In genomic region chr1:99170516-99170915, GRCh38 we compare ENCODE assay signal across 16 cellular contexts.
DNase-seq lines count a peak whose midpoint lies in the region; ATAC-seq and TF ChIP-seq lines count a peak whose summit lies in the region.
"Had no signal": no experiment of that assay in that cellular context is flagged by ENCODE, and none has a peak within 500 bp of the region (broad histone marks: within the 10 kb centered on the region; RNA-seq: fewer than 3 reads in every experiment).

No MANE protein-coding gene starts in this region.

- intact Hi-C loops in PC-3 (cut with micrococcal nuclease) = loop anchor here (2.0 to 5.0 kb wide), 2 partner anchors 158 to 252 kb away; no protein-coding TSS in a partner anchor
- intact Hi-C loops in CD4-positive, alpha-beta memory T cell (cut with micrococcal nuclease) = no loop called here

- ATAC-seq in GM18517 (IDR thresholded peaks at IDR 0.05; ENCODE audit: unreplicated experiment) (peak; percentile 48), PC-3 (peak; percentile 90)
- ATAC-seq: left cardiac atrium had no signal

- BruUV-seq in PC-3 (replicated peaks; lab: Mats Ljungman, UMichigan) = no TSS peak

- no peaks in the 10 kb centered on the region for H3K9me3 Mint-ChIP-seq in CD4-positive, alpha-beta memory T cell
- H3K9me3 Mint-ChIP-seq in nephron progenitor cell = no peaks in the 10 kb centered on the region
- H3K9me3 Mint-ChIP-seq: type B pancreatic cell had no signal

- H3K36me3 Mint-ChIP-seq in CD4-positive, alpha-beta memory T cell = no peaks in the 10 kb centered on the region
- H3K36me3 Mint-ChIP-seq in nephron progenitor cell (ENCODE audit: low read depth) = no peaks in the 10 kb centered on the region
- H3K36me3 Mint-ChIP-seq: type B pancreatic cell, WTC11 had no signal

- CTCF ChIA-PET in PC-3 (lab: Charles Lee) = no interaction called here
- CTCF ChIA-PET in CD4-positive, alpha-beta memory T cell (lab: Charles Lee; ENCODE audit: partially characterized antibody) = no interaction called here

- H3K36me3 ChIP-seq in PC-3 (ENCODE audit: low read depth, low read length) = no peaks in the 10 kb centered on the region
- no peaks in the 10 kb centered on the region for H3K36me3 ChIP-seq in CD4-positive, alpha-beta memory T cell (ENCODE audit: insufficient read depth, low read length)
- H3K36me3 ChIP-seq: SJSA1 had no signal

- no peak overlapping the region for H2AFZ ChIP-seq in PC-3 (ENCODE audit: low read length)

- no peak overlapping the region for H3K9ac ChIP-seq in PC-3 (ENCODE audit: low read length)

- no peaks in the 10 kb centered on the region for H3K4me1 Mint-ChIP-seq in CD4-positive, alpha-beta memory T cell
- H3K4me1 Mint-ChIP-seq in nephron progenitor cell = no peaks in the 10 kb centered on the region
- H3K4me1 Mint-ChIP-seq: WTC11 had no signal

- H3K4me3 ChIP-seq in PC-3 (ENCODE audit: low read length) = no peak overlapping the region
- H3K4me3 ChIP-seq in CD4-positive, alpha-beta memory T cell (ENCODE audit: low read length in 2 of 2) = no peak overlapping the region
- H3K4me3 ChIP-seq: SJSA1, skin epidermis had no signal

- H3K4me2 ChIP-seq in PC-3 (ENCODE audit: low read length) = peak overlapping the region; percentile 57

- no peaks in the 10 kb centered on the region for H3K9me2 ChIP-seq in PC-3 (replicated peaks; ENCODE audit: low read length)

- H3F3A ChIP-seq in PC-3 (ENCODE audit: low read length, unreplicated experiment) = no peaks in the 10 kb centered on the region

- peaks cover 32% of the 10 kb centered on the region for H3K4me1 ChIP-seq in PC-3 (ENCODE audit: insufficient read depth, low read length)
- H3K4me1 ChIP-seq in CD4-positive, alpha-beta memory T cell (ENCODE audit: insufficient read depth, low read length) = no peaks in the 10 kb centered on the region

- H3K27ac Mint-ChIP-seq in CD4-positive, alpha-beta memory T cell = no peak overlapping the region
- H3K27ac Mint-ChIP-seq in nephron progenitor cell = no peak overlapping the region
- H3K27ac Mint-ChIP-seq: type B pancreatic cell, WTC11 had no signal

- no peaks in the 10 kb centered on the region for H3K9me3 ChIP-seq in PC-3 (ENCODE audit: low read length)
- H3K9me3 ChIP-seq in CD4-positive, alpha-beta memory T cell (ENCODE audit: control insufficient read depth in 1 of 2, low read length in 2 of 2) = no peaks in the 10 kb centered on the region
- H3K9me3 ChIP-seq: SJSA1 had no signal

- TF ChIP-seq CTCF in 22Rv1 (IDR thresholded peaks at IDR 0.05) = no peak
- TF ChIP-seq CTCF in PC-3 (conservative IDR thresholded peaks at IDR 0.05; ENCODE audit: low read depth, low read length) = no peak
- no peak for TF ChIP-seq CTCF in nephron progenitor cell (IDR thresholded peaks at IDR 0.05)

- peak; percentile 84 for DNase-seq in PC-3
- peak; percentile 34 for DNase-seq in fibroblast of peridontal ligament (ENCODE audit: extremely low read depth)
- no peak for DNase-seq in NK-92 treated with Interleukin-12 subunit alpha and Interleukin-12 subunit beta, amount 100 ng/mL, for 24 hours (lab: John Stamatoyannopoulos, UW)
- DNase-seq in medulla oblongata (ENCODE audit: extremely low spot score) = no peak
- DNase-seq in CD4-positive, alpha-beta memory T cell = no peak
- no peak for DNase-seq in nephron progenitor cell
- DNase-seq: cerebellar nuclear complex, left cardiac atrium, NCI-H1417 treated with DMSO at 0.1 percent for 48 hours, NCI-H524 had no signal

- no peak overlapping the region for H3K4me3 Mint-ChIP-seq in CD4-positive, alpha-beta memory T cell
- no peak overlapping the region for H3K4me3 Mint-ChIP-seq in nephron progenitor cell
- H3K4me3 Mint-ChIP-seq: WTC11 had no signal

- H3K27me3 Mint-ChIP-seq in CD4-positive, alpha-beta memory T cell = peaks cover 0 to 4% of the 10 kb centered on the region in 2 donors
- peaks cover 1% of the 10 kb centered on the region for H3K27me3 Mint-ChIP-seq in nephron progenitor cell (ENCODE audit: low read depth, poor library complexity)
- H3K27me3 Mint-ChIP-seq: type B pancreatic cell had no signal

- H3K27ac ChIP-seq in 22Rv1 (peak overlapping the region; percentile 16; the same call in 1 of the 2 replicates), PC-3 (ENCODE audit: low read length) (peak overlapping the region; percentile 35; the same call in 1 of the 2 replicates)
- H3K27ac ChIP-seq in CD4-positive, alpha-beta memory T cell (ENCODE audit: low read depth, low read length) = no peak overlapping the region
- H3K27ac ChIP-seq: SJSA1, skin epidermis had no signal

- no peaks in the 10 kb centered on the region for H3K79me2 ChIP-seq in PC-3 (ENCODE audit: low read length)

- POLR2A ChIA-PET in PC-3 (lab: Charles Lee; ENCODE audit: unreplicated experiment) = interaction anchor here (0.7 kb wide), 1 partner anchor 265 kb away, joined by 3 read pairs; no protein-coding TSS in a partner anchor
- POLR2A ChIA-PET in CD4-positive, alpha-beta memory T cell (lab: Charles Lee; ENCODE audit: partially characterized antibody) = no interaction called here

- H4K20me1 ChIP-seq in PC-3 (ENCODE audit: low read length) = no peaks in the 10 kb centered on the region

- H3K27me3 ChIP-seq in PC-3 (ENCODE audit: low read length) = no peaks in the 10 kb centered on the region
- H3K27me3 ChIP-seq in CD4-positive, alpha-beta memory T cell (ENCODE audit: insufficient read depth, low read length) = no peaks in the 10 kb centered on the region
- H3K27me3 ChIP-seq: SJSA1 had no signal

Comparison
In these comparisons a context has a peak if more than half of its experiments do, and no peak if none do; other contexts are left out.
1. DNase-seq: peak in PC-3 (single experiment) and fibroblast of peridontal ligament (single experiment); none in NK-92 treated with Interleukin-12 subunit alpha and Interleukin-12 subunit beta, amount 100 ng/mL, for 24 hours (single experiment), medulla oblongata (single experiment), CD4-positive, alpha-beta memory T cell (0 of 5) and nephron progenitor cell (single experiment).